In the genomic region with DNA sequence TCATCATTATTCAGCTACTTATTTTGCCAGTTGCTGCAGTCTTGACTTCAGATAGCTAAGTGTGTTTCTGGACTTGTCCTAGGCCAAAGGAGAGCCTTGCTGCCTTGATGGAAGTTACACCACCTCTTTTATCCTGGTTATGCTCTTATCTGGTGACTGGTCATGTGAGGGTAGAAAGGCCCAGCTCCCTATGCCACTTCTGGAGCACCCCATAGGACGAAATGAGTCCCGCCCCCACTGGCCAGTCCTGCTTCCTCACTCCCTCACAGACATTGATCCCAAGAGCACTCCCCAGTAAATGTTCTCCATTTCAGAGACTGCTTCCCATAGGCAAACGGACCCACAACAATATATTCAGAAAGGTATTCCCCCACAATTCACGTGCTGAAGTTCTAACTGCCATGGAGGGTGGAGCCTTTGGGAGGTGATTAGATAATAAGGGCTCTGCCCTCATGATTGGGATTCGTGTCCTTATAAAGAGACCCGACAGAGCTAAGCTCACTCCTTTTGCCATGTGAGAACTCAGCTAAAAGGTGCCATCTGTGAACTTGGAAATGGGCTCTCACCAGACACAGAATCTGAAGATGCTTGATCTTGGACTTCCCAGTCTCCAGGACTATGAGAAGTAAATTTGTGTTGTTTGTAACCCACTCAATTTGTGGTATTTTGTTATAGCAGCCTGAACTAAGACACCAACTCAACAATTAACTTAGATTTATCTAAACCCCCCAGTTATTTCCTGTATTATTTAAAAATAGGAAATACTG, we compare ENCODE assay signal across 1 cellular context.
TF ChIP-seq lines count a peak whose summit lies in the region.

No MANE protein-coding gene starts in this region.

TF ChIP-seq in GM23338, 12 proteins besides CTCF, POLR2A, EP300 and RAD21 (continued from another document):
- TF ChIP-seq, protein P1, sequence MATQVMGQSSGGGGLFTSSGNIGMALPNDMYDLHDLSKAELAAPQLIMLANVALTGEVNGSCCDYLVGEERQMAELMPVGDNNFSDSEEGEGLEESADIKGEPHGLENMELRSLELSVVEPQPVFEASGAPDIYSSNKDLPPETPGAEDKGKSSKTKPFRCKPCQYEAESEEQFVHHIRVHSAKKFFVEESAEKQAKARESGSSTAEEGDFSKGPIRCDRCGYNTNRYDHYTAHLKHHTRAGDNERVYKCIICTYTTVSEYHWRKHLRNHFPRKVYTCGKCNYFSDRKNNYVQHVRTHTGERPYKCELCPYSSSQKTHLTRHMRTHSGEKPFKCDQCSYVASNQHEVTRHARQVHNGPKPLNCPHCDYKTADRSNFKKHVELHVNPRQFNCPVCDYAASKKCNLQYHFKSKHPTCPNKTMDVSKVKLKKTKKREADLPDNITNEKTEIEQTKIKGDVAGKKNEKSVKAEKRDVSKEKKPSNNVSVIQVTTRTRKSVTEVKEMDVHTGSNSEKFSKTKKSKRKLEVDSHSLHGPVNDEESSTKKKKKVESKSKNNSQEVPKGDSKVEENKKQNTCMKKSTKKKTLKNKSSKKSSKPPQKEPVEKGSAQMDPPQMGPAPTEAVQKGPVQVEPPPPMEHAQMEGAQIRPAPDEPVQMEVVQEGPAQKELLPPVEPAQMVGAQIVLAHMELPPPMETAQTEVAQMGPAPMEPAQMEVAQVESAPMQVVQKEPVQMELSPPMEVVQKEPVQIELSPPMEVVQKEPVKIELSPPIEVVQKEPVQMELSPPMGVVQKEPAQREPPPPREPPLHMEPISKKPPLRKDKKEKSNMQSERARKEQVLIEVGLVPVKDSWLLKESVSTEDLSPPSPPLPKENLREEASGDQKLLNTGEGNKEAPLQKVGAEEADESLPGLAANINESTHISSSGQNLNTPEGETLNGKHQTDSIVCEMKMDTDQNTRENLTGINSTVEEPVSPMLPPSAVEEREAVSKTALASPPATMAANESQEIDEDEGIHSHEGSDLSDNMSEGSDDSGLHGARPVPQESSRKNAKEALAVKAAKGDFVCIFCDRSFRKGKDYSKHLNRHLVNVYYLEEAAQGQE (IDR thresholded peaks at IDR 0.05; ENCODE audit: unreplicated experiment): no peak
- TF ChIP-seq POLR2AphosphoS5 (IDR thresholded peaks at IDR 0.05; ENCODE audit: low read depth): no peak
- no peak for TF ChIP-seq CREB1 (CRISPR knock-in tag; IDR thresholded peaks at IDR 0.05; ENCODE audit: low read depth)
